16 cellular contexts compared by ENCODE assay signal in genomic region chr10:112126901-112127300, GRCh38. TPM values are rescaled to one million over a fixed set of nuclear protein-coding genes. Genes with fewer than 3 reads are reported as not detected.
DNase-seq lines count a peak whose midpoint lies in the region; ATAC-seq and TF ChIP-seq lines count a peak whose summit lies in the region.
"Had no signal": no experiment of that assay in that cellular context is flagged by ENCODE, and none has a peak within 500 bp of the region (broad histone marks: within the 10 kb centered on the region; RNA-seq: fewer than 3 reads in every experiment).

No MANE protein-coding gene starts in this region.

- no peaks in the 10 kb centered on the region for H3K36me3 Mint-ChIP-seq in activated CD8-positive, alpha-beta T cell treated with anti-CD3 and anti-CD28 coated beads, Interleukin-2, amount 10 ng/mL, durations not matched to agents 7 days and 5 days (ENCODE audit: low read depth)
- H3K36me3 Mint-ChIP-seq in activated CD8-positive, alpha-beta T cell treated with anti-CD3 and anti-CD28 coated beads for 36 hours (ENCODE audit: low read depth): no peaks in the 10 kb centered on the region
- H3K36me3 Mint-ChIP-seq: CD4-positive, CD25-positive, alpha-beta regulatory T cell; CD8-positive, alpha-beta T cell had no signal

- dilution Hi-C loops in IMR-90 (cut with HindIII; ENCODE audit: low sequenced_read_pairs, unreplicated experiment): no loop called here

- H3K23ac ChIP-seq in IMR-90 (ENCODE audit: low read depth, low read length) (no peak overlapping the region), mesendoderm (ENCODE audit: low read length) (no peak overlapping the region)

- H3K36me3 ChIP-seq in IMR-90 (ENCODE audit: control insufficient read depth, insufficient read depth, low read length) (no peaks in the 10 kb centered on the region), mesendoderm (ENCODE audit: control insufficient read depth, insufficient read depth, low read length) (no peaks in the 10 kb centered on the region)
- H3K36me3 ChIP-seq: BLaER1, HAP-1 had no signal

- H4K5ac ChIP-seq in IMR-90 (ENCODE audit: low read depth, low read length) (no peak overlapping the region), mesendoderm (ENCODE audit: low read length) (no peak overlapping the region)

- TF ChIP-seq RAD21 in IMR-90 (IDR thresholded peaks at IDR 0.05; ENCODE audit: low read length): no peak

- no peaks in the 10 kb centered on the region for H3K9me3 ChIP-seq in IMR-90 (ENCODE audit: control insufficient read depth, insufficient read depth, low read length)
- H3K9me3 ChIP-seq: BLaER1, Caco-2, HAP-1 had no signal

- H3K14ac ChIP-seq in IMR-90 (replicated peaks; ENCODE audit: low read depth, low read length): no peak overlapping the region

- H2BK120ac ChIP-seq in IMR-90 (ENCODE audit: low read depth, low read length): no peak overlapping the region
- H2BK120ac ChIP-seq in mesendoderm (ENCODE audit: low read depth, low read length): no peak overlapping the region

- CTCF ChIA-PET in activated CD8-positive, alpha-beta T cell treated with anti-CD3 and anti-CD28 coated beads, Interleukin-2, amount 10 ng/mL, durations not matched to agents 7 days and 5 days (lab: Charles Lee): interaction anchor here (1.7 kb wide), 1 partner anchor 10 kb away, joined by 6 read pairs; no protein-coding TSS in a partner anchor
- CTCF ChIA-PET in activated CD8-positive, alpha-beta T cell treated with anti-CD3 and anti-CD28 coated beads for 36 hours (lab: Charles Lee): interaction anchor here (1.2 to 5.6 kb wide), 2 partner anchors 10 to 12 kb away, joined by 3 to 55 read pairs; no protein-coding TSS in a partner anchor
- CTCF ChIA-PET in IMR-90 (lab: Yijun Ruan, JAX): no interaction called here

- in situ Hi-C loops in IMR-90 (cut with MboI; ENCODE audit: low sequenced_read_pairs): loop anchor here (25.0 kb wide), 1 partner anchor 1815 kb away; the partner anchor contains the start of gene SMNDC1

- no peak overlapping the region for H4K91ac ChIP-seq in IMR-90 (ENCODE audit: insufficient read depth, low read depth, low read length)

- H3K9me3 Mint-ChIP-seq in activated CD8-positive, alpha-beta T cell treated with anti-CD3 and anti-CD28 coated beads, Interleukin-2, amount 10 ng/mL, durations not matched to agents 7 days and 5 days (ENCODE audit: insufficient read depth): no peaks in the 10 kb centered on the region
- H3K9me3 Mint-ChIP-seq in activated CD8-positive, alpha-beta T cell treated with anti-CD3 and anti-CD28 coated beads for 36 hours: no peaks in the 10 kb centered on the region
- H3K9me3 Mint-ChIP-seq: CD8-positive, alpha-beta T cell; HFFc6 had no signal

- H3K56ac ChIP-seq in IMR-90 (ENCODE audit: extremely low read depth, insufficient read depth, low read length): no peak overlapping the region
- no peak overlapping the region for H3K56ac ChIP-seq in mesendoderm (ENCODE audit: low read length)

- no peak for TF ChIP-seq POLR2A in IMR-90 (IDR thresholded peaks at IDR 0.05; ENCODE audit: low read depth, low read length)

- H2BK15ac ChIP-seq in IMR-90 (ENCODE audit: low read depth, low read length): no peak overlapping the region
- H2BK15ac ChIP-seq in mesendoderm (replicated peaks; ENCODE audit: low read depth): no peak overlapping the region

- no peaks in the 10 kb centered on the region for H4K20me1 ChIP-seq in IMR-90 (ENCODE audit: insufficient read depth, low read length)
- H4K20me1 ChIP-seq: BLaER1 had no signal

- TF ChIP-seq CTCF in activated CD8-positive, alpha-beta T cell treated with anti-CD3 and anti-CD28 coated beads for 36 hours (IDR thresholded peaks at IDR 0.05): no peak
- no peak for TF ChIP-seq CTCF in IMR-90 (conservative IDR thresholded peaks at IDR 0.05; ENCODE audit: low read depth, low read length)

- POLR2A ChIA-PET in activated CD8-positive, alpha-beta T cell treated with anti-CD3 and anti-CD28 coated beads, Interleukin-2, amount 10 ng/mL, durations not matched to agents 7 days and 5 days (lab: Charles Lee): no interaction called here
- POLR2A ChIA-PET in activated CD8-positive, alpha-beta T cell treated with anti-CD3 and anti-CD28 coated beads for 36 hours (lab: Charles Lee): no interaction called here
- POLR2A ChIA-PET in IMR-90 (lab: Charles Lee; ENCODE audit: unreplicated experiment): no interaction called here

- H3K9me1 ChIP-seq in IMR-90 (ENCODE audit: insufficient read depth, low read length): no peaks in the 10 kb centered on the region

- no TSS peak for BruUV-seq in IMR-90 (replicated peaks; lab: Mats Ljungman, UMichigan)

- H3K27me3 ChIP-seq in IMR-90 (ENCODE audit: control insufficient read depth, insufficient read depth, low read length): peaks cover 3% of the 10 kb centered on the region; the same call in 1 of the 2 replicates
- no peaks in the 10 kb centered on the region for H3K27me3 ChIP-seq in mesendoderm (ENCODE audit: insufficient read depth, low read length, poor library complexity)
- H3K27me3 ChIP-seq: BLaER1 had no signal

- H3K4me2 ChIP-seq in IMR-90 (ENCODE audit: low read depth, low read length) (no peak overlapping the region), mesendoderm (ENCODE audit: low read length) (no peak overlapping the region)
- H3K4me2 ChIP-seq: BLaER1 had no signal

- H3K27ac ChIP-seq in IMR-90 (ENCODE audit: insufficient read depth, low read length): no peak overlapping the region
- no peak overlapping the region for H3K27ac ChIP-seq in mesendoderm (ENCODE audit: low read depth, low read length)
- H3K27ac ChIP-seq: BLaER1, C4-2B had no signal

- H2AK5ac ChIP-seq in IMR-90 (ENCODE audit: low read depth, low read length) (no peak overlapping the region), mesendoderm (ENCODE audit: low read length) (no peak overlapping the region)

- peak overlapping the region; percentile 8 for H2AFZ ChIP-seq in IMR-90 (replicated peaks; ENCODE audit: low read length, poor library complexity)

- no peaks in the 10 kb centered on the region for H3K4me1 ChIP-seq in IMR-90 (ENCODE audit: control insufficient read depth, insufficient read depth, low read length)
- H3K4me1 ChIP-seq in mesendoderm (ENCODE audit: control insufficient read depth, low read depth, low read length): no peaks in the 10 kb centered on the region
- H3K4me1 ChIP-seq: BLaER1, HAP-1 had no signal

- no peak overlapping the region for H3K18ac ChIP-seq in IMR-90 (ENCODE audit: low read depth, low read length)
- no peak overlapping the region for H3K18ac ChIP-seq in mesendoderm (ENCODE audit: low read length)

- ATAC-seq in activated CD8-positive, alpha-beta T cell treated with anti-CD3 and anti-CD28 coated beads, Interleukin-2, amount 10 ng/mL, durations not matched to agents 7 days and 5 days: no peak
- ATAC-seq in activated CD8-positive, alpha-beta T cell treated with anti-CD3 and anti-CD28 coated beads for 36 hours: no peak
- ATAC-seq in IMR-90 (ENCODE audit: low read depth): no peak
- ATAC-seq: CD8-positive, alpha-beta T cell had no signal

- no peak overlapping the region for H2BK5ac ChIP-seq in IMR-90 (ENCODE audit: low read depth, low read length, poor library complexity, severe bottlenecking)
- H2BK5ac ChIP-seq in mesendoderm (ENCODE audit: low read length): no peak overlapping the region

- H3K4ac ChIP-seq in IMR-90 (ENCODE audit: low read depth, low read length) (no peak overlapping the region), mesendoderm (ENCODE audit: low read depth, low read length) (no peak overlapping the region)

- no peaks in the 10 kb centered on the region for H3K79me2 ChIP-seq in mesendoderm (ENCODE audit: control insufficient read depth, insufficient read depth, low read length)

- no peaks in the 10 kb centered on the region for H3K27me3 Mint-ChIP-seq in activated CD8-positive, alpha-beta T cell treated with anti-CD3 and anti-CD28 coated beads, Interleukin-2, amount 10 ng/mL, durations not matched to agents 7 days and 5 days (ENCODE audit: low read depth)
- H3K27me3 Mint-ChIP-seq in activated CD8-positive, alpha-beta T cell treated with anti-CD3 and anti-CD28 coated beads for 36 hours: no peaks in the 10 kb centered on the region
- H3K27me3 Mint-ChIP-seq: CD4-positive, CD25-positive, alpha-beta regulatory T cell had no signal

- H3K79me1 ChIP-seq in IMR-90 (ENCODE audit: low read depth in 1 of 2, low read length in 2 of 2) (no peaks in the 10 kb centered on the region), mesendoderm (ENCODE audit: low read length) (no peaks in the 10 kb centered on the region)

- no CpG with 5 or more reads among the region's 5 CpGs for WGBS in IMR-90 (ENCODE audit: extremely low coverage in 2 of 2, insufficient read length in 1 of 2), 2 experiments
- WGBS in mesendoderm (ENCODE audit: extremely low coverage, insufficient coverage, low lambda C conversion rate): no CpG with 5 or more reads among the region's 5 CpGs

- H3K4me1 Mint-ChIP-seq in activated CD8-positive, alpha-beta T cell treated with anti-CD3 and anti-CD28 coated beads, Interleukin-2, amount 10 ng/mL, durations not matched to agents 7 days and 5 days (ENCODE audit: low read depth): no peaks in the 10 kb centered on the region
- no peaks in the 10 kb centered on the region for H3K4me1 Mint-ChIP-seq in activated CD8-positive, alpha-beta T cell treated with anti-CD3 and anti-CD28 coated beads for 36 hours (ENCODE audit: low read depth)
- H3K4me1 Mint-ChIP-seq: CD4-positive, CD25-positive, alpha-beta regulatory T cell had no signal

- intact Hi-C loops in activated CD8-positive, alpha-beta T cell treated with anti-CD3 and anti-CD28 coated beads for 36 hours (cut with micrococcal nuclease): no loop called here
- intact Hi-C loops in IMR-90 (cut with micrococcal nuclease): no loop called here

- no peak overlapping the region for H3K9ac ChIP-seq in IMR-90 (ENCODE audit: low read depth, low read length)
- H3K9ac ChIP-seq in mesendoderm (ENCODE audit: low read length): no peak overlapping the region
- H3K9ac ChIP-seq: BLaER1 had no signal

- H2BK20ac ChIP-seq in IMR-90 (ENCODE audit: low read depth, low read length): no peak overlapping the region

- H4K8ac ChIP-seq in IMR-90 (ENCODE audit: low read depth in 2 of 2, low read length in 2 of 2): no peak overlapping the region
- no peak overlapping the region for H4K8ac ChIP-seq in mesendoderm (ENCODE audit: low read depth, low read length)

- DNase-seq in activated CD8-positive, alpha-beta T cell treated with anti-CD3 and anti-CD28 coated beads, Interleukin-2, amount 10 ng/mL, durations not matched to agents 7 days and 5 days: peak; percentile 18
- no peak for DNase-seq in activated CD8-positive, alpha-beta T cell treated with anti-CD3 and anti-CD28 coated beads for 36 hours
- DNase-seq in IMR-90 (no peak), cerebellar nuclear complex (lab: John Stamatoyannopoulos, UW) (peak; percentile 30 to 89), amygdala (lab: John Stamatoyannopoulos, UW) (no peak), mesendoderm (no peak)
- DNase-seq: Caco-2; CD4-positive, CD25-positive, alpha-beta regulatory T cell; CD8-positive, alpha-beta T cell; DMS53; DMS79 treated with DMSO at 0.1 percent for 48 hours; GOT3; HFFc6 had no signal

- no peak overlapping the region for H3K4me3 ChIP-seq in IMR-90 (ENCODE audit: insufficient read depth, low read depth, low read length)
- H3K4me3 ChIP-seq in mesendoderm (ENCODE audit: low read length): no peak overlapping the region
- H3K4me3 ChIP-seq: BLaER1, HAP-1 had no signal

- H3K27ac Mint-ChIP-seq in activated CD8-positive, alpha-beta T cell treated with anti-CD3 and anti-CD28 coated beads, Interleukin-2, amount 10 ng/mL, durations not matched to agents 7 days and 5 days: no peak overlapping the region
- H3K27ac Mint-ChIP-seq in activated CD8-positive, alpha-beta T cell treated with anti-CD3 and anti-CD28 coated beads for 36 hours: no peak overlapping the region
- H3K27ac Mint-ChIP-seq: CD4-positive, CD25-positive, alpha-beta regulatory T cell; CD8-positive, alpha-beta T cell; HFFc6 had no signal

- H3K4me3 Mint-ChIP-seq in activated CD8-positive, alpha-beta T cell treated with anti-CD3 and anti-CD28 coated beads, Interleukin-2, amount 10 ng/mL, durations not matched to agents 7 days and 5 days: no peak overlapping the region
- no peak overlapping the region for H3K4me3 Mint-ChIP-seq in activated CD8-positive, alpha-beta T cell treated with anti-CD3 and anti-CD28 coated beads for 36 hours
- H3K4me3 Mint-ChIP-seq: CD4-positive, CD25-positive, alpha-beta regulatory T cell; CD8-positive, alpha-beta T cell; HFFc6 had no signal

- no peak overlapping the region for H2AK9ac ChIP-seq in IMR-90 (replicated peaks; ENCODE audit: low read depth, low read length, poor library complexity)

RNA-seq across cellular contexts. Expression of gene GPAM, which starts 56.7 kb away (rescaled TPM):
- total RNA-seq in activated CD8-positive, alpha-beta T cell treated with anti-CD3 and anti-CD28 coated beads, Interleukin-2, amount 10 ng/mL, durations not matched to agents 7 days and 5 days: 1 to 10 TPM; 6.1 to 7.1 TPM
- total RNA-seq in activated CD8-positive, alpha-beta T cell treated with anti-CD3 and anti-CD28 coated beads for 36 hours: 1 to 10 TPM; 7.4 to 8.6 TPM
- 11.5 and 13.1 TPM in 2 replicates for total RNA-seq in IMR-90 (2012; rRNA removed)
- 3.0 and 3.5 TPM in 2 replicates for polyA plus RNA-seq in IMR-90 (2012; rRNA removed)
- polyA plus RNA-seq in IMR-90 (2012; cell fraction: cytosol; rRNA removed): 0.66 and 0.91 TPM in 2 replicates
- 0.78 and 3.5 TPM in 2 replicates for polyA plus RNA-seq in IMR-90 (2012; cell fraction: nucleus; rRNA removed; ENCODE audit: low replicate concordance)
- polyA plus RNA-seq in mesendoderm (2013, experiment 1 of 2): 6.3 TPM
- polyA plus RNA-seq in mesendoderm (2013, experiment 2 of 2): 6.0 TPM

Comparison
In these comparisons a context has a peak if more than half of its experiments do, and no peak if none do; other contexts are left out.
1. DNase-seq: peak in activated CD8-positive, alpha-beta T cell treated with anti-CD3 and anti-CD28 coated beads, Interleukin-2, amount 10 ng/mL, durations not matched to agents 7 days and 5 days (single experiment) and cerebellar nuclear complex (2 of 2); none in activated CD8-positive, alpha-beta T cell treated with anti-CD3 and anti-CD28 coated beads for 36 hours (single experiment), IMR-90 (single experiment), amygdala (0 of 56) and mesendoderm (single experiment).